In genomic region chr9:125964702-125965225, GRCh38 we compare ENCODE assay signal across 20 cellular contexts.
"Had no signal": no experiment of that assay in that cellular context is flagged by ENCODE, and none has a peak within 500 bp of the region (broad histone marks: within the 10 kb centered on the region; RNA-seq: fewer than 3 reads in every experiment).

No MANE protein-coding gene starts in this region.

- H3K9me3 ChIP-seq: lower lobe of right lung, ovary, right lobe of liver, thyroid gland had no signal

- H3K9ac ChIP-seq: neural progenitor cell had no signal

- H2AFZ ChIP-seq: neural progenitor cell had no signal

- H3K4me3 Mint-ChIP-seq: natural killer cell treated with Interleukin-12 subunit alpha and Interleukin-12 subunit beta and Interleukin-15 and Interleukin-18, amount 100 ng/mL, for 72 hours; neural progenitor cell; stimulated activated naive CD8-positive, alpha-beta T cell treated with anti-CD3 and anti-CD28 coated beads, Interleukin-15, amount 100 ng/mL, for 72 hours; type B pancreatic cell had no signal

- H3K27ac Mint-ChIP-seq: natural killer cell treated with Interleukin-12 subunit alpha and Interleukin-12 subunit beta and Interleukin-15 and Interleukin-18, amount 100 ng/mL, for 72 hours; neural progenitor cell; stimulated activated naive CD8-positive, alpha-beta T cell treated with anti-CD3 and anti-CD28 coated beads, Interleukin-15, amount 100 ng/mL, for 72 hours; type B pancreatic cell had no signal

- ATAC-seq: left ventricle myocardium superior; lower lobe of right lung; right lobe of liver; stimulated activated naive CD8-positive, alpha-beta T cell treated with anti-CD3 and anti-CD28 coated beads, Interleukin-15, amount 100 ng/mL, for 72 hours had no signal

- H3K27me3 ChIP-seq: neural progenitor cell, ovary, right lobe of liver, thyroid gland had no signal

- DNase-seq: dermis blood vessel endothelial cell; effector memory CD4-positive, alpha-beta T cell; erythroblast; left ventricle myocardium superior; lower lobe of right lung; nucleus accumbens; ovary; right lobe of liver; small intestine; stimulated activated CD4-positive, alpha-beta T cell treated with anti-CD3 and anti-CD28 coated beads, Interleukin-12 subunit alpha, Interleukin-12 subunit beta, amount 100 ng/mL, for 4 hours; stimulated activated CD4-positive, alpha-beta T cell treated with anti-CD3 and anti-CD28 coated beads, Interleukin-1b, Interleukin-23, amount 100 ng/mL, for 48 hours; stimulated activated CD4-positive, alpha-beta T cell treated with anti-CD3 and anti-CD28 coated beads, Interleukin-4, amount 100 ng/mL, for 1 hour; stimulated activated CD8-positive, alpha-beta memory T cell treated with anti-CD3 and anti-CD28 coated beads, Interleukin-4, amount 100 ng/mL, for 48 hours; stimulated activated naive CD4-positive, alpha-beta T cell; stimulated activated naive CD8-positive, alpha-beta T cell treated with anti-CD3 and anti-CD28 coated beads, Interleukin-15, amount 100 ng/mL, for 72 hours; thyroid gland had no signal

- H3K36me3 ChIP-seq: ovary had no signal

- H3K9me3 Mint-ChIP-seq: natural killer cell treated with Interleukin-12 subunit alpha and Interleukin-12 subunit beta and Interleukin-15 and Interleukin-18, amount 100 ng/mL, for 72 hours; neural progenitor cell; stimulated activated naive CD8-positive, alpha-beta T cell treated with anti-CD3 and anti-CD28 coated beads, Interleukin-15, amount 100 ng/mL, for 72 hours; type B pancreatic cell had no signal

- H3K27ac ChIP-seq: coronary artery, lower lobe of right lung, neural progenitor cell, ovary, right lobe of liver, thyroid gland had no signal

- H3K4me1 Mint-ChIP-seq: stimulated activated naive CD8-positive, alpha-beta T cell treated with anti-CD3 and anti-CD28 coated beads, Interleukin-15, amount 100 ng/mL, for 72 hours had no signal

- H3K4me3 ChIP-seq: coronary artery, lower lobe of right lung, neural progenitor cell, ovary, right lobe of liver, thyroid gland had no signal

- H3K4me2 ChIP-seq: neural progenitor cell had no signal

- H3K27me3 Mint-ChIP-seq: natural killer cell treated with Interleukin-12 subunit alpha and Interleukin-12 subunit beta and Interleukin-15 and Interleukin-18, amount 100 ng/mL, for 72 hours; stimulated activated naive CD8-positive, alpha-beta T cell treated with anti-CD3 and anti-CD28 coated beads, Interleukin-15, amount 100 ng/mL, for 72 hours; type B pancreatic cell had no signal

- H3K4me1 ChIP-seq: lower lobe of right lung, right lobe of liver, thyroid gland had no signal
